Comparison of ENCODE assay signal across 8 cellular contexts in the genomic region with DNA sequence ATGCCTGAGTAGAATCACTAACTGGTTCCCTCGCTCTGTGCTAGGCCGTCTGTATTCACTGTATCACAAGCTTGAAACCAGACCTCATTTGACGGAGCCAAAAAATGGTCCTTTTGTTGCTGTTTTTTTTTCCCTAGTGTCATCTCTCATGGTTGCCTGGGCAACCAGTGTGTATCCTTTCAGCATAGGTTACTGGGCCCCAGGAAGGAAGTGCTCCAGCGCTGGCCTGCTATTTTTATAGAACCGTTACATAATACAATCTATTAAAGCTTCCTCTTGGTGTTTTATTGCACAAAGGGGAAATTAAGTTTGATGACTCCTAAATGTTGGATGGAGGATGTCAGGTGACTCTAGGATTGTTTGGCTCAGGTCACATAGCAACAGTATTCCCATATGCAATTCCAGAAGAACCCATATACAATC.
DNase-seq lines count a peak whose midpoint lies in the region; ATAC-seq and TF ChIP-seq lines count a peak whose summit lies in the region.

No MANE protein-coding gene starts in this region.

- intact Hi-C loops in heart left ventricle (cut with DNase I), result no loop called here
- intact Hi-C loops in psoas muscle (cut with DNase I), result no loop called here

- TF ChIP-seq POLR2A in heart left ventricle (IDR thresholded peaks at IDR 0.05), result no peak

- no peak for TF ChIP-seq CTCF in heart left ventricle (IDR thresholded peaks at IDR 0.05)
- no peak for TF ChIP-seq CTCF in psoas muscle (IDR thresholded peaks at IDR 0.05)

- no peak overlapping the region for H3K4me3 ChIP-seq in heart left ventricle
- no peak overlapping the region for H3K4me3 ChIP-seq in psoas muscle

- peak; percentile 34 for DNase-seq in AG08395 (ENCODE audit: low spot score)
- DNase-seq in MV-4-11 (lab: John Stamatoyannopoulos, UW), result peak; percentile 94
- DNase-seq in activated CD4-positive, alpha-beta T cell treated with anti-CD3 and anti-CD28 coated beads, Interleukin-2, amount 50 U/mL, for 1 hour, result peak; percentile 40
- peak in 4 of 5 donors; percentile 70 to 84 (median 84) for DNase-seq in heart left ventricle
- DNase-seq in psoas muscle, result peak; percentile 33 to 58
- no peak for DNase-seq in DMS 273 treated with DMSO at 0.1 percent for 48 hours (lab: John Stamatoyannopoulos, UW)

- H3K27ac ChIP-seq in heart left ventricle (peak overlapping the region in 10 of 12 donors; percentile 23 to 65 (median 54)), psoas muscle (peak overlapping the region; percentile 27)

- H3K36me3 ChIP-seq in heart left ventricle, result no peaks in the 10 kb centered on the region
- H3K36me3 ChIP-seq in psoas muscle (ENCODE audit: insufficient read depth in 1 of 2, low read depth in 1 of 2), result no peaks in the 10 kb centered on the region

- H3K9me3 ChIP-seq in heart left ventricle (no peaks in the 10 kb centered on the region), psoas muscle (no peaks in the 10 kb centered on the region)

- ATAC-seq in GM18868 (IDR thresholded peaks at IDR 0.05; ENCODE audit: unreplicated experiment) (peak; percentile 88), heart left ventricle (peak; percentile 91 to 98 (median 94)), psoas muscle (peak; percentile 57 to 81 (median 66)), HG03439 (IDR thresholded peaks at IDR 0.05; ENCODE audit: unreplicated experiment) (no peak)

- 18 to 34% (median 22%) methylated on average over 5 of the region's 5 CpGs for WGBS in heart left ventricle, 4 donors
- WGBS in psoas muscle, 3 donors, result 8 to 23% (median 14%) methylated on average over 5 of the region's 5 CpGs

- H3K4me1 ChIP-seq in heart left ventricle (peaks cover 0 to 43% (median 27%) of the 10 kb centered on the region in 12 donors), psoas muscle (peaks cover 15% of the 10 kb centered on the region)

- no peaks in the 10 kb centered on the region for H3K27me3 ChIP-seq in heart left ventricle
- H3K27me3 ChIP-seq in psoas muscle (ENCODE audit: insufficient read depth in 3 of 3, low read length in 2 of 3), result no peaks in the 10 kb centered on the region
